In the genomic region with DNA sequence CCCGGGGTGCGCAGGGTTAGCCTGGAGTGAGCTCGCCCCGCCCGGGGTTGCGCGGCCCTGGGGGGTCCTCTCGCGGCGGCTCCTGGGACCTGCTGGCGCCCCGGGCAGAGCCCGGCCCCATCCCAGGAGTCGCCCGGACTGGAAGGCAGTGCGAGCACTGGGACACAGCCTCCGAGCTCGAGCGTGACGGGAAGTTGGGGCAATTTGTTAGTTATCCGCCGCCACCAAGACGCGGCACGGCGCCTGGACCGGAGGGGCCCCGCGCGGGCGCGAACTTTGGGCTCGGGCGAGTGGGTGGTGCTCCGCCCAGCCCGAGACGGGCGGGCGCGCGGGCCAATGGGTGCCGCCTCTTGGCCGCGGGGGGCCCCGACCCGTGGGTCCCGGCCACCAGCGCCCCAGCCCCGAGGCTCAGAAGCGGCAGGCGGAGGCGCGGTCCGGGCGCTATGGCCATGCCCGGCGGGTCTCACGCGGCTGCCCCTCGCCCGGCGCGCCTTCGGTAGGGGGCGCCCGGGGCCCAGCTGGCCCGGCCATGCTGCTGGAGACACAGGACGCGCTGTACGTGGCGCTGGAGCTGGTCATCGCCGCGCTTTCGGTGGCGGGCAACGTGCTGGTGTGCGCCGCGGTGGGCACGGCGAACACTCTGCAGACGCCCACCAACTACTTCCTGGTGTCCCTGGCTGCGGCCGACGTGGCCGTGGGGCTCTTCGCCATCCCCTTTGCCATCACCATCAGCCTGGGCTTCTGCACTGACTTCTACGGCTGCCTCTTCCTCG, we compare ENCODE assay signal across 8 cellular contexts. TPM values are rescaled to one million over a fixed set of nuclear protein-coding genes. Genes with fewer than 3 reads are reported as not detected.
DNase-seq lines count a peak whose midpoint lies in the region; ATAC-seq and TF ChIP-seq lines count a peak whose summit lies in the region.

ADORA2B (plus strand) TSS at position 411 of the 773 bp plus-strand sequence; CDS start at position 530, 119 bp downstream.

- H3K36me3 Mint-ChIP-seq in activated B cell treated with CpG ODN at 0.5 μM for 24 hours (ENCODE audit: low read depth), result no peaks in the 10 kb centered on the region

- no peak for TF ChIP-seq POLR2A in NB4 (IDR thresholded peaks at IDR 0.05; ENCODE audit: extremely low read depth, insufficient read length)

- no peak within 1 kb of the TSS for H3K27ac Mint-ChIP-seq in activated B cell treated with CpG ODN at 0.5 μM for 24 hours

- CTCF ChIA-PET in activated B cell treated with CpG ODN at 0.5 μM for 24 hours (lab: Charles Lee), result interaction anchor here (2.3 kb wide), 1 partner anchor 54 kb away, joined by 14 read pairs; the partner anchor contains the start of genes TTC19 and ZSWIM7

- ATAC-seq in GM19397 (IDR thresholded peaks at IDR 0.05; ENCODE audit: unreplicated experiment), result peak; percentile 40
- ATAC-seq in activated B cell treated with CpG ODN at 0.5 μM for 24 hours (ENCODE audit: low read depth), result peak; percentile 63
- peak; percentile 89 for ATAC-seq in left lobe of liver
- ATAC-seq in GM19035 (IDR thresholded peaks at IDR 0.05; ENCODE audit: unreplicated experiment), result no peak

- POLR2A ChIA-PET in activated B cell treated with CpG ODN at 0.5 μM for 24 hours (lab: Charles Lee), result interaction anchor here (0.6 to 2.5 kb wide), 3 partner anchors 14 to 476 kb away, joined by 3 to 6 read pairs (median 3); partner anchors contain the start of genes TTC19 and ZSWIM7

- H3K4me1 Mint-ChIP-seq in activated B cell treated with CpG ODN at 0.5 μM for 24 hours, result peaks cover 12% of the 10 kb centered on the region

- H3K27me3 Mint-ChIP-seq in activated B cell treated with CpG ODN at 0.5 μM for 24 hours, result peaks cover 41% of the 10 kb centered on the region

- DNase-seq in AML-193 (lab: John Stamatoyannopoulos, UW), result peak; percentile 11 to 33
- peak; percentile 88 for DNase-seq in NB4 (ENCODE audit: low read depth)
- DNase-seq in activated B cell treated with CpG ODN at 0.5 μM for 24 hours, result peak; percentile 47
- peak; percentile 88 for DNase-seq in dermis blood vessel endothelial cell
- peak; percentile 59 for DNase-seq in left lobe of liver (ENCODE audit: low spot score)
- DNase-seq in stimulated activated CD4-positive, alpha-beta T cell treated with anti-CD3 and anti-CD28 coated beads, Interleukin-4, amount 100 ng/mL, for 1 hour, result peak; percentile 65

- peak within 1 kb of the TSS; percentile 78 for H3K4me3 ChIP-seq in NB4 (ENCODE audit: low read depth, low read length)

- H3K4me3 Mint-ChIP-seq in activated B cell treated with CpG ODN at 0.5 μM for 24 hours, result peak within 1 kb of the TSS; percentile 80

- peak; percentile 50 for TF ChIP-seq CTCF in NB4 (IDR thresholded peaks at IDR 0.05; ENCODE audit: low read depth, low read length)
- TF ChIP-seq CTCF in activated B cell treated with CpG ODN at 0.5 μM for 24 hours (IDR thresholded peaks at IDR 0.05), result no peak

- intact Hi-C loops in activated B cell treated with CpG ODN at 0.5 μM for 24 hours (cut with micrococcal nuclease), result loop anchor here (1.0 kb wide), 1 partner anchor 53 kb away; no protein-coding TSS in a partner anchor

- no peaks in the 10 kb centered on the region for H3K9me3 Mint-ChIP-seq in activated B cell treated with CpG ODN at 0.5 μM for 24 hours

RNA-seq across cellular contexts. Expression of gene ADORA2B, which starts in this region (rescaled TPM):
- total RNA-seq in activated B cell treated with CpG ODN at 0.5 μM for 24 hours, result not detected in 2 replicates
- total RNA-seq in dermis blood vessel endothelial cell, result 3.6 and 8.2 TPM in 2 replicates
- total RNA-seq in left lobe of liver, result 0.35 TPM

Comparison
In these comparisons a context has a peak if more than half of its experiments do, and no peak if none do; other contexts are left out.
1. Peak in DNase-seq and ATAC-seq in activated B cell treated with CpG ODN at 0.5 μM for 24 hours; RNA of the gene not detected or under 1 TPM.
2. Peak in DNase-seq and ATAC-seq in left lobe of liver; RNA of the gene not detected or under 1 TPM.
3. DNase-seq: peak in every context shown above with its lines; median percentile 88 in NB4; 88 in dermis blood vessel endothelial cell; 65 in stimulated activated CD4-positive, alpha-beta T cell treated with anti-CD3 and anti-CD28 coated beads, Interleukin-4, amount 100 ng/mL, for 1 hour; 59 in left lobe of liver; 47 in activated B cell treated with CpG ODN at 0.5 μM for 24 hours; 22 in AML-193.